ENCODE assay signal across 8 cellular contexts in the genomic region with DNA sequence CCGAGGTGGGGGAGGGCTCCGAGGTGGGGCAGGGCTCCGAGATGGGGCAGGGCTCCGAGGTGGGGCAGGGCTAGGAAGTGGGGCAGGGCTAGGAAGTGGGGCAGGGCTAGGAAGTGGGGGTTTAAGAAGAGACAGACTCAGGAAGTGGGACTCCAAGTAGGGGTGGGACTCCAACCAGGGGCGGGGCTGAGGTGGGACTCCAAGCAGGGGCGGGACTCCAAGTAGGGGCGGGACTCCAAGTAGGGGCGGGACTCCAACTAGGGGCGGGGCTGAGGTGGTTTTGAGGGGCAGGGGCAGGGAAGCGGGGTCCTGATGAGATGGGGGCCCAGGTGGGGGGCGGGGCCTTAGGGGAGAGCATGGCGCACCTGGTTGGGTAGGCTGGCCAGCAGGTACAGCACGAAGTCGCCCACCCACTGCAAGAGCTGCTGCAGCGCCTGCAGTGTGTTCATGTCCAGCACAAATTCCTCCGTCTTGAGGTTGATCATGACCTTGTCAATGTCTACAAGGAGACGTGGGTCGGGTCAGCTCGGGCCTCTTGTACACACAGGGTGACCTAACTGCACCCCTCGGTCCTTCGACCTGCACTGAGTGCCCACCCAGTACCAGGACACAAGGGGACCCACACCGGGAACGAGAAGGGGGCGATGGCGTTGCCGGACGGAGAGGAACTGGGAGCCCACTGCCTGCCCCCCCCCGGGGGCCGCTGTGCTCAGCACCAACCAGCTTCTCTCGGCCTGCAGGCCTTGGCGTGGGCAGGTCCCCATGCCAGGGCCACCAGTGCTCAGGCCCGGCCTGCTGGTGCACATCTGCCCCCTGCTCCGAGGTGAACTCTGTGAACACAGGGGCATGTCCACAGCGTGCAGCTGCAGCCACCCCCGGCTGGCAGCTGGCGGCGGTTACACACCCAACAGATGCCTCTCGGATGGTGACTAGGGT. TPM values are rescaled to one million over a fixed set of nuclear protein-coding genes. Genes with fewer than 3 reads are reported as not detected.
DNase-seq lines count a peak whose midpoint lies in the region; ATAC-seq and TF ChIP-seq lines count a peak whose summit lies in the region.

No MANE protein-coding gene starts in this region.

- peaks cover 13% of the 10 kb centered on the region for H3K4me1 ChIP-seq in testis
- H3K4me1 ChIP-seq in smooth muscle cell (ENCODE audit: low read depth) = no peaks in the 10 kb centered on the region

- no peak for TF ChIP-seq POLR2A in testis (IDR thresholded peaks at IDR 0.05)

- H3K9ac ChIP-seq in smooth muscle cell (ENCODE audit: low read depth) = no peak overlapping the region

- H3K4me3 ChIP-seq in testis = no peak overlapping the region
- no peak overlapping the region for H3K4me3 ChIP-seq in smooth muscle cell

- H3K27ac ChIP-seq in testis (peak overlapping the region in 1 of 2 donors; percentile 76), smooth muscle cell (ENCODE audit: low read depth) (no peak overlapping the region)

- H3K27me3 ChIP-seq in testis (no peaks in the 10 kb centered on the region), smooth muscle cell (ENCODE audit: low read depth) (no peaks in the 10 kb centered on the region)

- no peak for TF ChIP-seq CTCF in testis (IDR thresholded peaks at IDR 0.05)
- no peak for TF ChIP-seq CTCF in smooth muscle cell (IDR thresholded peaks at IDR 0.05; ENCODE audit: borderline replicate concordance, insufficient read depth, poor library complexity, severe bottlenecking)

- no peak overlapping the region for H3K4me2 ChIP-seq in smooth muscle cell

- H2AFZ ChIP-seq in smooth muscle cell (ENCODE audit: low read depth) = no peak overlapping the region

- no peaks in the 10 kb centered on the region for H3K9me3 ChIP-seq in testis
- no peaks in the 10 kb centered on the region for H3K9me3 ChIP-seq in smooth muscle cell (replicated peaks; ENCODE audit: low read depth)

- intact Hi-C loops in testis (cut with DNase I; ENCODE audit: low total_unique reads) = no loop called here

- no peaks in the 10 kb centered on the region for H3K79me2 ChIP-seq in smooth muscle cell (ENCODE audit: low read depth)

- H3F3A ChIP-seq in smooth muscle cell (ENCODE audit: low read depth) = no peaks in the 10 kb centered on the region

- no peaks in the 10 kb centered on the region for H3K36me3 ChIP-seq in testis (ENCODE audit: low read depth, missing control alignments)
- no peaks in the 10 kb centered on the region for H3K36me3 ChIP-seq in smooth muscle cell (ENCODE audit: low read depth)

- DNase-seq in EH (ENCODE audit: low read depth) = peak; percentile 43
- DNase-seq in NCI-H69 (lab: John Stamatoyannopoulos, UW) = peak; percentile 46
- DNase-seq in activated CD8-positive, alpha-beta memory T cell treated with anti-CD3 and anti-CD28 coated beads, Interleukin-2, amount 50 U/mL, for 4 hours = peak; percentile 59
- peak; percentile 54 for DNase-seq in hepatic stellate cell (ENCODE audit: low spot score)
- DNase-seq in testis = peak; percentile 60
- DNase-seq in smooth muscle cell (lab: John Stamatoyannopoulos, UW; ENCODE audit: unreplicated experiment) = no peak
- no peak for DNase-seq in occipital lobe (lab: John Stamatoyannopoulos, UW)

- WGBS in testis, 2 donors = 71 to 86% methylated on average over 25 to 34 of the region's 38 CpGs
- 94% methylated on average over 27 of the region's 38 CpGs for WGBS in smooth muscle cell (ENCODE audit: low lambda C conversion rate)

- peaks cover 18% of the 10 kb centered on the region for H4K20me1 ChIP-seq in smooth muscle cell (ENCODE audit: low read depth)

- ATAC-seq in HG03565 (IDR thresholded peaks at IDR 0.05; ENCODE audit: unreplicated experiment) = no peak

RNA-seq across cellular contexts. Expression of a gene that starts 13.9 kb away (rescaled TPM):
- 100 to 1,000 TPM in 1 of 2 donors, 10 to 100 TPM in 1; 83.1 to 185 TPM for total RNA-seq in testis
- 84.3 TPM for polyA plus RNA-seq in testis (ENCODE audit: insufficient read depth, low read depth, low replicate concordance)
- not detected in 2 replicates for total RNA-seq in smooth muscle cell
- polyA plus RNA-seq in smooth muscle cell = 0.34 and 1.9 TPM in 2 replicates
- total RNA-seq in occipital lobe = 2.8 TPM

RNA-seq across cellular contexts. Expression of a gene that starts 19.6 kb away (rescaled TPM):
- total RNA-seq in testis (100 to 1,000 TPM in 1 of 2 donors, 10 to 100 TPM in 1; 94.7 to 124 TPM), smooth muscle cell (19.0 and 25.2 TPM in 2 replicates), occipital lobe (17.9 TPM)
- polyA plus RNA-seq in testis (ENCODE audit: insufficient read depth, low read depth, low replicate concordance) (50.7 TPM), smooth muscle cell (86.8 and 87.1 TPM in 2 replicates)

RNA-seq across cellular contexts. Expression of a gene that starts 19.9 kb away (rescaled TPM):
- total RNA-seq in testis (not detected), smooth muscle cell (not detected in 2 replicates), occipital lobe (not detected)
- polyA plus RNA-seq in testis (ENCODE audit: insufficient read depth, low read depth, low replicate concordance) (not detected), smooth muscle cell (not detected in 2 replicates)

RNA-seq across cellular contexts. Expression of a gene that starts 21.2 kb away (rescaled TPM):
- total RNA-seq in testis (under 1 TPM in 1 of 2 donors, not detected in 1; 0.74 TPM), smooth muscle cell (not detected in 2 replicates), occipital lobe (not detected)
- polyA plus RNA-seq in testis (ENCODE audit: insufficient read depth, low read depth, low replicate concordance) (0.50 TPM), smooth muscle cell (not detected in 2 replicates)

RNA-seq across cellular contexts. Expression of a gene that starts 32.6 kb away (rescaled TPM):
- total RNA-seq in testis (1 to 10 TPM; 1.0 to 1.8 TPM), smooth muscle cell (not detected in 2 replicates), occipital lobe (not detected)
- polyA plus RNA-seq in testis (ENCODE audit: insufficient read depth, low read depth, low replicate concordance) (not detected), smooth muscle cell (not detected in 2 replicates)

Comparison
In these comparisons a context has a peak if more than half of its experiments do, and no peak if none do; other contexts are left out.
1. DNase-seq: peak in EH (single experiment), NCI-H69 (single experiment), activated CD8-positive, alpha-beta memory T cell treated with anti-CD3 and anti-CD28 coated beads, Interleukin-2, amount 50 U/mL, for 4 hours (single experiment), hepatic stellate cell (single experiment) and testis (single experiment); none in smooth muscle cell (single experiment) and occipital lobe (single experiment).
2. RNA of a gene that starts 13.9 kb away (total RNA-seq): 83.1 to 185 TPM in testis; 2.8 TPM in occipital lobe (single experiment) and not detected in smooth muscle cell; every median in the first group is over 10 times any median in the second.